Comparison of ENCODE assay signal across 12 cellular contexts in the genomic region with DNA sequence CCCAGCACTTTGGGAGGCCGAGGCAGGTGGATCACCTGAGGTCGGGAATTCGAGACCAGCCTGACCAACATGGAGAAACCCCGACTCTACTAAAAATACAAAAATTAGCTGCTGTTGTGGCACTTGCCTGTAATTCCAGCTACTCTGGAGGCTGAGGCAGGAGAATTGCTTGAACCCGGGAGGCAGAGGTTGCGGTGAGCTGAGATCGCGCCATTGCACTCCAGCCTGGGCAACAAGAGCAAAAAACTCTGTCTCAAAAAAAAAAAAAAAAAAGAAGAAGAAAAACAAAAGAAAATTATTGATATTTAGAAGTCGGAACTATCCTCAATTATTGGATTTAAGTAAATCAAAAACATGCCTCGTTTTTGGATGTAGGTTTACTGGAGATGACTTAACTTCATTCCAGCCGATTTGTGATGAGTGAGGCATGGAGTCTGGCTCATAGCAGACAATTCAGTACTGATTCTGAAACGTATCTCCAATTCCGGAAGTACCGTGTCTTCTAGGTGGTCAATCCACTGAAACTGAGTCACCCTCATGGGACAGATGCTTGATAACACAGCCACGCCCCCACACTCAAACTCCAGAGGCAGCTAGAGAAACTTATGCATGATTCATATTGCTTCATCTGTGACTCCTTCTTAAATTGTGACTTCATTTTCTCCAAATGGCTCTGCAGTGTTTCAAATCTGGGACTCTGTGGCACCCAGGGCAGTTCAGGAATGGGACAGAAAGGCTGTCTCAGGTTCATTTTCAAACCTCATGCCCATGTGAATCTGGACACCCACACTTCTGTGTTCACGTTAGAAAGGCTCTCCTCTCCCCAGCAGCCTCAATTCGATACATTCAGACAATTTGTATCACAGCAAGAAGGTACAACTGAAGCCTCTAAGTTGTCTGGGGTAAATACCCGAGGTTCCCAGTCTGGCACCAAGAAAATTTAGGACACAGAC.
DNase-seq lines count a peak whose midpoint lies in the region; ATAC-seq and TF ChIP-seq lines count a peak whose summit lies in the region.
"Had no signal": no experiment of that assay in that cellular context is flagged by ENCODE, and none has a peak within 500 bp of the region (broad histone marks: within the 10 kb centered on the region; RNA-seq: fewer than 3 reads in every experiment).

No MANE protein-coding gene starts in this region.

- 60 to 78% methylated on average over 9 to 14 of the region's 18 CpGs for WGBS in gastroesophageal sphincter (ENCODE audit: low coverage in 1 of 2), 2 donors

- peak; percentile 58 to 62 for ATAC-seq in activated T-cell treated with anti-CD3 and anti-CD28 coated beads, Interleukin-2, amount 50 U/mL, for 4 hours
- ATAC-seq in gastroesophageal sphincter = peak; percentile 75
- no peak for ATAC-seq in HG02981 (IDR thresholded peaks at IDR 0.05; ENCODE audit: unreplicated experiment)
- ATAC-seq in GM18870 (IDR thresholded peaks at IDR 0.05; ENCODE audit: unreplicated experiment) = no peak

- H3K4me1 ChIP-seq in gastroesophageal sphincter = no peaks in the 10 kb centered on the region

- H3K36me3 Mint-ChIP-seq in activated T-cell treated with anti-CD3 and anti-CD28 coated beads, Interleukin-2, amount 50 U/mL, for 4 hours (ENCODE audit: insufficient read depth) = no peaks in the 10 kb centered on the region
- H3K36me3 Mint-ChIP-seq: naive B cell had no signal

- no peaks in the 10 kb centered on the region for H3K9me3 ChIP-seq in gastroesophageal sphincter

- no peaks in the 10 kb centered on the region for H3K27me3 ChIP-seq in gastroesophageal sphincter

- TF ChIP-seq CTCF in gastroesophageal sphincter (IDR thresholded peaks at IDR 0.05) = no peak

- TF ChIP-seq EP300 in gastroesophageal sphincter (IDR thresholded peaks at IDR 0.05) = no peak

- peak overlapping the region in 1 of 4 donors; percentile 17 for H3K27ac ChIP-seq in gastroesophageal sphincter
- H3K27ac ChIP-seq: HL-60 had no signal

- no peak overlapping the region for H3K4me3 Mint-ChIP-seq in activated T-cell treated with anti-CD3 and anti-CD28 coated beads, Interleukin-2, amount 50 U/mL, for 4 hours
- H3K4me3 Mint-ChIP-seq: activated naive CD8-positive, alpha-beta T cell; naive B cell had no signal

- H3K9me3 Mint-ChIP-seq in activated T-cell treated with anti-CD3 and anti-CD28 coated beads, Interleukin-2, amount 50 U/mL, for 4 hours = no peaks in the 10 kb centered on the region
- H3K9me3 Mint-ChIP-seq: naive B cell had no signal

- H3K4me1 Mint-ChIP-seq in activated T-cell treated with anti-CD3 and anti-CD28 coated beads, Interleukin-2, amount 50 U/mL, for 4 hours (ENCODE audit: low read depth) = no peaks in the 10 kb centered on the region

- H3K4me3 ChIP-seq in gastroesophageal sphincter = no peak overlapping the region

- DNase-seq in activated T-cell treated with anti-CD3 and anti-CD28 coated beads, Interleukin-2, amount 50 U/mL, for 4 hours = no peak
- no peak for DNase-seq in activated T-cell treated with anti-CD3 and anti-CD28 coated beads, Interleukin-2, amount 50 U/mL, for 1 hour
- DNase-seq in SW480 (ENCODE audit: low spot score) = peak; percentile 53
- peak; percentile 93 for DNase-seq in stromal cell of bone marrow (ENCODE audit: low read depth)
- no peak for DNase-seq in NCI-H510A (lab: John Stamatoyannopoulos, UW)
- DNase-seq: DND-41, naive B cell had no signal

- no peaks in the 10 kb centered on the region for H3K36me3 ChIP-seq in gastroesophageal sphincter

- peaks cover 2% of the 10 kb centered on the region for H3K27me3 Mint-ChIP-seq in activated T-cell treated with anti-CD3 and anti-CD28 coated beads, Interleukin-2, amount 50 U/mL, for 4 hours (ENCODE audit: low read depth)

- TF ChIP-seq POLR2A in gastroesophageal sphincter (IDR thresholded peaks at IDR 0.05) = no peak

Comparison
In these comparisons a context has a peak if more than half of its experiments do, and no peak if none do; other contexts are left out.
1. ATAC-seq: peak in activated T-cell treated with anti-CD3 and anti-CD28 coated beads, Interleukin-2, amount 50 U/mL, for 4 hours (2 of 2) and gastroesophageal sphincter (single experiment); none in HG02981 (single experiment) and GM18870 (single experiment).
2. DNase-seq: peak in SW480 (single experiment) and stromal cell of bone marrow (single experiment); none in activated T-cell treated with anti-CD3 and anti-CD28 coated beads, Interleukin-2, amount 50 U/mL, for 4 hours (single experiment), activated T-cell treated with anti-CD3 and anti-CD28 coated beads, Interleukin-2, amount 50 U/mL, for 1 hour (single experiment) and NCI-H510A (single experiment).